8 cellular contexts compared by ENCODE assay signal in genomic region chr4:186204103-186204559, GRCh38. TPM values are rescaled to one million over a fixed set of nuclear protein-coding genes. Genes with fewer than 3 reads are reported as not detected.
DNase-seq lines count a peak whose midpoint lies in the region; ATAC-seq lines count a peak whose summit lies in the region.

No MANE protein-coding gene starts in this region.

- peaks cover 4% of the 10 kb centered on the region for H3K4me1 Mint-ChIP-seq in activated CD8-positive, alpha-beta memory T cell treated with anti-CD3 and anti-CD28 coated beads, Interleukin-2, amount 10 ng/mL, durations not matched to agents 7 days and 5 days

- H3K9me3 Mint-ChIP-seq in activated CD8-positive, alpha-beta memory T cell treated with anti-CD3 and anti-CD28 coated beads, Interleukin-2, amount 10 ng/mL, durations not matched to agents 7 days and 5 days (ENCODE audit: low read depth) = peaks cover 4% of the 10 kb centered on the region

- peaks cover 15% of the 10 kb centered on the region for H3K36me3 Mint-ChIP-seq in activated CD8-positive, alpha-beta memory T cell treated with anti-CD3 and anti-CD28 coated beads, Interleukin-2, amount 10 ng/mL, durations not matched to agents 7 days and 5 days

- DNase-seq in activated CD8-positive, alpha-beta memory T cell treated with anti-CD3 and anti-CD28 coated beads, Interleukin-2, amount 10 ng/mL, durations not matched to agents 7 days and 5 days = no peak
- DNase-seq in activated CD8-positive, alpha-beta memory T cell treated with anti-CD3 and anti-CD28 coated beads, Interleukin-2, amount 50 U/mL, for 4 hours = no peak
- DNase-seq in SHP77 (lab: John Stamatoyannopoulos, UW) (peak; percentile 72 to 78), SK-N-DZ (ENCODE audit: low spot score) (no peak)
- DNase-seq in stimulated activated CD8-positive, alpha-beta memory T cell treated with anti-CD3 and anti-CD28 coated beads, Interleukin-15, amount 100 ng/mL, for 24 hours (ENCODE audit: low read depth) = peak; percentile 27

- peak overlapping the region; percentile 8 for H3K4me3 Mint-ChIP-seq in activated CD8-positive, alpha-beta memory T cell treated with anti-CD3 and anti-CD28 coated beads, Interleukin-2, amount 10 ng/mL, durations not matched to agents 7 days and 5 days

- H3K27ac Mint-ChIP-seq in activated CD8-positive, alpha-beta memory T cell treated with anti-CD3 and anti-CD28 coated beads, Interleukin-2, amount 10 ng/mL, durations not matched to agents 7 days and 5 days = no peak overlapping the region

- ATAC-seq in activated CD8-positive, alpha-beta memory T cell treated with anti-CD3 and anti-CD28 coated beads, Interleukin-2, amount 10 ng/mL, durations not matched to agents 7 days and 5 days = peak; percentile 63
- ATAC-seq in esophagus mucosa (peak; percentile 58), GM18867 (IDR thresholded peaks at IDR 0.05; ENCODE audit: unreplicated experiment) (no peak), GM18873 (IDR thresholded peaks at IDR 0.05; ENCODE audit: low FRiP score, unreplicated experiment) (no peak)

- H3K27me3 Mint-ChIP-seq in activated CD8-positive, alpha-beta memory T cell treated with anti-CD3 and anti-CD28 coated beads, Interleukin-2, amount 10 ng/mL, durations not matched to agents 7 days and 5 days = no peaks in the 10 kb centered on the region

- CTCF ChIA-PET in activated CD8-positive, alpha-beta memory T cell treated with anti-CD3 and anti-CD28 coated beads, Interleukin-2, amount 10 ng/mL, durations not matched to agents 7 days and 5 days (lab: Charles Lee) = interaction anchor here (1.5 kb wide), 1 partner anchor 13 kb away, joined by 5 read pairs; the partner anchor contains the start of gene CYP4V2

RNA-seq across cellular contexts. Expression of gene CYP4V2, which starts 12.8 kb away (rescaled TPM):
- total RNA-seq in activated CD8-positive, alpha-beta memory T cell treated with anti-CD3 and anti-CD28 coated beads, Interleukin-2, amount 10 ng/mL, durations not matched to agents 7 days and 5 days = 10 to 100 TPM; 10.3 to 14.6 TPM
- total RNA-seq in esophagus mucosa = 3.8 TPM
- polyA plus RNA-seq in SK-N-DZ (2014; cell fraction: cytosol; rRNA removed) = 1.1 and 1.5 TPM in 2 replicates
- 1.3 and 1.7 TPM in 2 replicates for polyA plus RNA-seq in SK-N-DZ (2014; cell fraction: nucleus; rRNA removed)

RNA-seq across cellular contexts. Expression of gene KLKB1, which starts 23.2 kb away (rescaled TPM):
- under 1 TPM; 0.14 to 0.18 TPM for total RNA-seq in activated CD8-positive, alpha-beta memory T cell treated with anti-CD3 and anti-CD28 coated beads, Interleukin-2, amount 10 ng/mL, durations not matched to agents 7 days and 5 days
- total RNA-seq in esophagus mucosa = 0.08 TPM
- polyA plus RNA-seq in SK-N-DZ (2014; cell fraction: cytosol; rRNA removed) = 0.03 TPM in 1 of 2 replicates, not detected in the other
- 0.20 and 0.41 TPM in 2 replicates for polyA plus RNA-seq in SK-N-DZ (2014; cell fraction: nucleus; rRNA removed)

Comparison
In these comparisons a context has a peak if more than half of its experiments do, and no peak if none do; other contexts are left out.
1. ATAC-seq: peak in activated CD8-positive, alpha-beta memory T cell treated with anti-CD3 and anti-CD28 coated beads, Interleukin-2, amount 10 ng/mL, durations not matched to agents 7 days and 5 days (single experiment) and esophagus mucosa (single experiment); none in GM18867 (single experiment) and GM18873 (single experiment).
2. DNase-seq: peak in SHP77 (2 of 2) and stimulated activated CD8-positive, alpha-beta memory T cell treated with anti-CD3 and anti-CD28 coated beads, Interleukin-15, amount 100 ng/mL, for 24 hours (single experiment); none in activated CD8-positive, alpha-beta memory T cell treated with anti-CD3 and anti-CD28 coated beads, Interleukin-2, amount 10 ng/mL, durations not matched to agents 7 days and 5 days (single experiment), activated CD8-positive, alpha-beta memory T cell treated with anti-CD3 and anti-CD28 coated beads, Interleukin-2, amount 50 U/mL, for 4 hours (single experiment) and SK-N-DZ (single experiment).